Comparison of ENCODE assay signal across 25 cellular contexts in the genomic region with DNA sequence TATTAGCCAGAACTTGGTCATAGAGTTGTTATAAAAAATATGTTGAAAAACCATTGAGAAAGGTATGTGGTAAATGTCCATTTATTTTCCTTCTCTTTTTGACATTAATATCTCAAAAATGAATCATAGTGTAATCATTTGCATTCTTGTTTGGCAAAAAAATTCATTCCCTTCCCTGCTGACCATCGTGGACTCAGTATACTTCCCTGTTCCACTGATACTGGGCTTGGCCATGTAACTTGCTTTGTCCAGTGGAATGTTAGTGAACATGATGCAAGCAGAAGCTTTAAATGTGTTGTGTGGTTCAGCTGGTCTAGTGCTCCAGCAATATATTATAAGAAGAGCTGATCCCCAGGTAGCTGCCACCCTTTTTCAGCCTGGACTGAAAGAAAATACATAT.
"Had no signal": no experiment of that assay in that cellular context is flagged by ENCODE, and none has a peak within 500 bp of the region (broad histone marks: within the 10 kb centered on the region; RNA-seq: fewer than 3 reads in every experiment).

No MANE protein-coding gene starts in this region.

- H3K36me3 Mint-ChIP-seq: activated CD8-positive, alpha-beta memory T cell treated with anti-CD3 and anti-CD28 coated beads, Interleukin-2, amount 10 ng/mL, durations not matched to agents 7 days and 5 days; activated naive CD4-positive, alpha-beta T cell treated with anti-CD3 and anti-CD28 coated beads, Interleukin-2, amount 50 U/mL, for 24 hours had no signal

- DNase-seq: activated CD4-positive, alpha-beta T cell treated with anti-CD3 and anti-CD28 coated beads, Interleukin-2, amount 10 ng/mL, durations not matched to agents 24 days and 14 days; activated CD4-positive, alpha-beta T cell treated with anti-CD3 and anti-CD28 coated beads, Interleukin-2, amount 50 U/mL, for 48 hours; activated CD4-positive, CD25-positive, alpha-beta regulatory T cell treated with anti-CD3 and anti-CD28 coated beads, Interleukin-2, amount 50 U/mL, for 72 hours; activated CD8-positive, alpha-beta memory T cell treated with anti-CD3 and anti-CD28 coated beads, Interleukin-2, amount 10 ng/mL, durations not matched to agents 7 days and 5 days; activated effector memory CD4-positive, alpha-beta T cell treated with Interleukin-2 at 50 U/mL for 16 hours; activated naive CD4-positive, alpha-beta T cell; activated T-cell treated with anti-CD3 and anti-CD28 coated beads, Interleukin-2, amount 50 U/mL, for 24 hours; amniotic stem cell; brain microvascular endothelial cell; cerebellar nuclear complex; MG63; MV-4-11; NCI-H1092 treated with DMSO at 0.1 percent for 48 hours; NCI-H1417 treated with DMSO at 0.1 percent for 48 hours; NCI-H187; NCI-H2081; NCI-H446; NCI-H524; PC-3; SHP77 treated with DMSO at 0.1 percent for 48 hours; T-helper 17 cell; T-helper 9 cell had no signal

- H3K36me3 ChIP-seq: brain microvascular endothelial cell, MG63 had no signal

- H3K27me3 Mint-ChIP-seq: activated CD4-positive, alpha-beta T cell treated with anti-CD3 and anti-CD28 coated beads, Interleukin-2, amount 10 ng/mL, durations not matched to agents 24 days and 14 days; activated CD8-positive, alpha-beta memory T cell treated with anti-CD3 and anti-CD28 coated beads, Interleukin-2, amount 10 ng/mL, durations not matched to agents 7 days and 5 days; activated naive CD4-positive, alpha-beta T cell treated with anti-CD3 and anti-CD28 coated beads, Interleukin-2, amount 50 U/mL, for 24 hours; activated T-cell treated with anti-CD3 and anti-CD28 coated beads, Interleukin-2, amount 50 U/mL, for 24 hours; T-helper 17 cell had no signal

- H3K27me3 ChIP-seq: brain microvascular endothelial cell had no signal

- H3K27ac Mint-ChIP-seq: activated CD4-positive, alpha-beta T cell treated with anti-CD3 and anti-CD28 coated beads, Interleukin-2, amount 10 ng/mL, durations not matched to agents 24 days and 14 days; activated CD8-positive, alpha-beta memory T cell treated with anti-CD3 and anti-CD28 coated beads, Interleukin-2, amount 10 ng/mL, durations not matched to agents 7 days and 5 days; activated naive CD4-positive, alpha-beta T cell treated with anti-CD3 and anti-CD28 coated beads, Interleukin-2, amount 50 U/mL, for 24 hours; activated T-cell treated with anti-CD3 and anti-CD28 coated beads, Interleukin-2, amount 50 U/mL, for 24 hours; activated T-helper 1 cell treated with anti-CD3 and anti-CD28 coated beads, Interleukin-12 subunit alpha, Interleukin-12 subunit beta, Interleukin-2, Interleukin-4 antibody, amounts not matched to agents 30 ng/mL and 10 ng/mL and 1 ng/mL, durations not matched to agents 14 hours and 24 hours and 36 hours; T-helper 17 cell; WTC11 had no signal

- H3K4me3 ChIP-seq: MG63 had no signal

- H3K4me1 Mint-ChIP-seq: activated CD4-positive, alpha-beta T cell treated with anti-CD3 and anti-CD28 coated beads, Interleukin-2, amount 10 ng/mL, durations not matched to agents 24 days and 14 days; activated CD8-positive, alpha-beta memory T cell treated with anti-CD3 and anti-CD28 coated beads, Interleukin-2, amount 10 ng/mL, durations not matched to agents 7 days and 5 days; activated naive CD4-positive, alpha-beta T cell treated with anti-CD3 and anti-CD28 coated beads, Interleukin-2, amount 50 U/mL, for 24 hours; T-helper 17 cell had no signal

- H3K4me3 Mint-ChIP-seq: activated CD4-positive, alpha-beta T cell treated with anti-CD3 and anti-CD28 coated beads, Interleukin-2, amount 10 ng/mL, durations not matched to agents 24 days and 14 days; activated CD8-positive, alpha-beta memory T cell treated with anti-CD3 and anti-CD28 coated beads, Interleukin-2, amount 10 ng/mL, durations not matched to agents 7 days and 5 days; activated naive CD4-positive, alpha-beta T cell treated with anti-CD3 and anti-CD28 coated beads, Interleukin-2, amount 50 U/mL, for 24 hours; activated T-cell treated with anti-CD3 and anti-CD28 coated beads, Interleukin-2, amount 50 U/mL, for 24 hours; activated T-helper 1 cell treated with anti-CD3 and anti-CD28 coated beads, Interleukin-12 subunit alpha, Interleukin-12 subunit beta, Interleukin-2, Interleukin-4 antibody, amounts not matched to agents 30 ng/mL and 10 ng/mL and 1 ng/mL, durations not matched to agents 14 hours and 24 hours and 36 hours; T-helper 17 cell; WTC11 had no signal

- H3K27ac ChIP-seq: brain microvascular endothelial cell had no signal

- H3K9me3 Mint-ChIP-seq: activated naive CD4-positive, alpha-beta T cell treated with anti-CD3 and anti-CD28 coated beads, Interleukin-2, amount 50 U/mL, for 24 hours had no signal

- ATAC-seq: activated CD8-positive, alpha-beta memory T cell treated with anti-CD3 and anti-CD28 coated beads, Interleukin-2, amount 10 ng/mL, durations not matched to agents 7 days and 5 days; PC-3; T-helper 17 cell; WTC11 had no signal
